In the genomic region with DNA sequence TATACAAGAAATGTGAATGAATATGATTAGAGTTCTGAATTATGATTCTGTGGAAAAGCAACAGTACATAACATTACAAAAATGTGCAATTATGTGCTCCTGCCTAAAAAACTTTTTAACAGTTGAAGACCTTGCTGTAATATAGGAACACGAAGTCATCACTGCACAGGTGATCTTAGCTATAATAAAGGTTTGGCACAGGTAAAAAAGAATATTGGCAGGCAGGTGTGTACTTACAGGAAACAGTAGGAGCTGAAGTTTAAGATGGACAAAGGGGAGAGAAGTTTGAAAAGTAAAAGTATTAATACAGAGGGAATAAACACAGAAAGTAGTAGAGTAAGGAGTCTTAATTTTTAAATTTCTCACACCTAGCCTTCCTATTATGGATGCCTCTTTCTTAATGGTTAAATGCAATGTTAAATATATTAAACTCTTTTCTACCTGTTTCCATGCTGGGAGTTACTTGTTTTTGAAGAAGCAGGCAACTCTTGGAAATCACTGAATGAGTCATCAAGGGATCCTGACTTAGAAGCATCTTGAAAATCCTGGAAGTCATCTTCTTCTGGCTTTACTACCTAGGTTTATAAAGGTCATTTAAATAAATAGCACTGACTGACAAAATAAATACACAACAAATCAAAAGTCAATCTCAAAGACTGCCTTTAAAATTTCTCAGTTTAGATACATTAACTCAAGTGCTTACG, we compare ENCODE assay signal across 14 cellular contexts.
"Had no signal": no experiment of that assay in that cellular context is flagged by ENCODE, and none has a peak within 500 bp of the region (broad histone marks: within the 10 kb centered on the region; RNA-seq: fewer than 3 reads in every experiment).

No MANE protein-coding gene starts in this region.

- H3K4me3 ChIP-seq: lung, tibial nerve, vagina had no signal

- H3K27ac ChIP-seq: tibial nerve, vagina had no signal

- DNase-seq: activated CD4-positive, CD25-positive, alpha-beta regulatory T cell; activated naive CD4-positive, alpha-beta T cell treated with anti-CD3 and anti-CD28 coated beads, Interleukin-2, amount 50 U/mL, for 16 hours; anterior cingulate cortex; foreskin melanocyte; head of caudate nucleus; left cardiac atrium; midbrain; naive B cell; posterior cingulate gyrus; right cardiac atrium; small intestine had no signal
